ENCODE assay signal across 8 cellular contexts in the genomic region with DNA sequence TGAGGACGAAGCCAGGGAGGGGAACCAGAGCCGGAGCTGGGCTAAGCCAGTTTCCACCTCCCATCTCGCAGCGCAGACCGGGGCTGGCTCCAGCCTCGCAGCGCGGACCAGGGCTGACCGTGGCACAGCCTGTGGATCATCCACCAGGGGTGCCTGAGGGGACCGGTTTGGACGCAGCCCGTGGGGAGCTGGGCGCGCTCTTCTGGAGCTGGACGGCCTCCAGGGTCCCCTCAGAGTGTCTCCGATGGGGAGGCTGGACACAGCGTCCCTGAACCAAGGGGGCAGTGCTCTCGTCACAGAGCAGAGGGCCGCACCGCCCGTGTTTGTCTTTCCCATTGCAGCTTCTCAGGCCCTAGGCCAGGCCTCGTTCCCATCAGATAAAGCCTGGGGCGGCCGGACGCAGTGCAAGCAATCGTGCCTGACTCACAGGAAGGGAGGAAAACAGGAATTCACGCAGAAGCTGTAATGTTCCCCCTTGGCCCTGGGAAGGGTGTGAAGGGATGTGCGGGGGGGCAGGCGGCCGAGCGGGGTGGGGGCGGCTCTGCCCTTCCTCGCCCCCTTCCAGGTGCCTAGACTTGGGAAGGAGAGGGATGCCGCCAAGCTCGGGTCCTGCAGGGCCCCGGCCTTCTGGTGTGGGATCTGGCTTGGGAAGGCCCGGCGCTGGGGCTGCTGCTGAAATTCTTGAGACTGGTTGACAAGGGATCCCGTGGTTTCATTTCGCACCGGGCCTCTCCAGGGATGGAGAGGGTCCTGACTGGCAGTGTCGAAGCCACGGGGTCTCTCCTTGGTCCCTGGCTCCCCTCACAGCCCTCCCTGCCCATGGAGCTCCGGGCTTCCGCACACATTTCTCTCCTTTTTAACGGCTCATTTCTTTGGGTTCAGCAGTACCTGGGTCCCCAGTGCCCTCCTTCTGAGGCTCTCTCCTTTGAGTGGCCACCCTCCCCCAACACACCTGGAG.
DNase-seq lines count a peak whose midpoint lies in the region; ATAC-seq, FAIRE-seq and TF ChIP-seq lines count a peak whose summit lies in the region.
"Not testable (repeated sequence)": the region's sequence is repeated elsewhere in the genome, so short reads cannot be mapped to it uniquely, and the experiment has no call there.

No MANE protein-coding gene starts in this region.

- H3K27ac Mint-ChIP-seq in nephron, result peak overlapping the region; percentile 93 to 95 (median 95)

- peaks cover 37% of the 10 kb centered on the region for H3K4me1 Mint-ChIP-seq in nephron

- H3K9ac ChIP-seq in kidney (ENCODE audit: low read length in 2 of 2), result peak overlapping the region in 1 of 2 donors; percentile 12

- not testable (repeated sequence) for H3K27me3 Mint-ChIP-seq in nephron (ENCODE audit: low read depth)

- 30 to 57% (median 46%) methylated on average over 34 to 42 of the region's 46 CpGs for WGBS in small intestine, 3 donors
- WGBS in aorta, 2 donors, result 8 to 10% methylated on average over 35 to 41 of the region's 46 CpGs

- not testable (repeated sequence) for H3K27me3 ChIP-seq in small intestine (ENCODE audit: control insufficient read depth in 2 of 2, insufficient read depth in 2 of 2, low read length in 2 of 2); aorta (ENCODE audit: control insufficient read depth in 1 of 2, insufficient read depth in 2 of 2, low read length in 1 of 2)

- H3K4me3 Mint-ChIP-seq in nephron, result peak overlapping the region in 2 of 3 experiments; percentile 46 to 50

- H3K27ac ChIP-seq in kidney (ENCODE audit: low read depth in 2 of 2, low read length in 2 of 2) (peak overlapping the region; percentile 34 to 72), small intestine (ENCODE audit: low read depth in 1 of 2, low read length in 1 of 2) (peak overlapping the region; percentile 91 to 95), aorta (ENCODE audit: low read depth in 1 of 2, low read length in 2 of 2) (peak overlapping the region; percentile 85 to 95)

- H3K36me3 Mint-ChIP-seq in nephron (ENCODE audit: low read depth), result not testable (repeated sequence)

- H3K36me3 ChIP-seq in kidney (ENCODE audit: control insufficient read depth in 1 of 2, insufficient read depth in 2 of 2, low read length in 2 of 2); small intestine (ENCODE audit: control insufficient read depth in 2 of 2, insufficient read depth in 2 of 2, low read length in 2 of 2); aorta (ENCODE audit: control insufficient read depth in 1 of 2, insufficient read depth in 2 of 2, low read length in 1 of 2): not testable (repeated sequence)

- peak; percentile 91 for ATAC-seq in aorta (ENCODE audit: low FRiP score)

- H3K9me3 Mint-ChIP-seq in nephron, result not testable (repeated sequence)

- FAIRE-seq in H54 (lab: Jason Lieb, UNC) (peak; percentile 11), TTC549 (lab: Jason Lieb, UNC) (peak; percentile 46)
- FAIRE-seq in kidney (lab: Jason Lieb, UNC); small intestine (lab: Jason Lieb, UNC): not testable (repeated sequence)

- TF ChIP-seq CTCF in cardiac fibroblast (IDR thresholded peaks at IDR 0.05; ENCODE audit: low read depth, low read length), result peak; percentile 8
- TF ChIP-seq CTCF in fibroblast of the aortic adventitia (IDR thresholded peaks at IDR 0.05; ENCODE audit: insufficient read depth, low read length); kidney (IDR thresholded peaks at IDR 0.05; ENCODE audit: borderline replicate concordance, extremely low read depth, insufficient read depth); nephron (IDR thresholded peaks at IDR 0.05; ENCODE audit: unreplicated experiment in 3 of 3): not testable (repeated sequence)

- intact Hi-C loops in kidney (cut with DNase I); aorta (cut with DNase I): not testable (repeated sequence)

- H3K4me1 ChIP-seq in kidney (ENCODE audit: control insufficient read depth in 1 of 2, insufficient read depth in 1 of 2, low read depth in 1 of 2, low read length in 2 of 2); small intestine (ENCODE audit: control insufficient read depth in 2 of 2, insufficient read depth in 1 of 2, low read depth in 1 of 2, low read length in 1 of 2); aorta (ENCODE audit: control insufficient read depth in 1 of 2, insufficient read depth in 2 of 2, low read length in 2 of 2): not testable (repeated sequence)

- not testable (repeated sequence) for DNase-seq in H54 (ENCODE audit: insufficient read length, low spot score)
- DNase-seq in cardiac fibroblast (ENCODE audit: low read depth in 2 of 2) (peak; percentile 73 to 74), fibroblast of the aortic adventitia (ENCODE audit: low read depth) (peak; percentile 73), kidney (peak; percentile 85), small intestine (peak; percentile 26), aorta (peak; percentile 74 to 88)

- TF ChIP-seq POLR2A in H54 (IDR thresholded peaks at IDR 0.05; ENCODE audit: low read depth, low read length), result not testable (repeated sequence)

- H3K4me3 ChIP-seq in cardiac fibroblast (replicated peaks in 1 of 2; ENCODE audit: low read depth in 2 of 2, low read length in 2 of 2); kidney (ENCODE audit: low read length in 2 of 2); small intestine (ENCODE audit: low read depth in 1 of 2, low read length in 2 of 2); aorta (ENCODE audit: low read length in 2 of 2): not testable (repeated sequence)
- peak overlapping the region; percentile 27 for H3K4me3 ChIP-seq in fibroblast of the aortic adventitia (ENCODE audit: low read depth, low read length)

- not testable (repeated sequence) for H3K9me3 ChIP-seq in kidney (ENCODE audit: control insufficient read depth in 1 of 2, low read length in 2 of 2); small intestine (ENCODE audit: control insufficient read depth, low read depth); aorta (ENCODE audit: control insufficient read depth, low read length)
